ENCODE assay signal across 13 cellular contexts in the genomic region with DNA sequence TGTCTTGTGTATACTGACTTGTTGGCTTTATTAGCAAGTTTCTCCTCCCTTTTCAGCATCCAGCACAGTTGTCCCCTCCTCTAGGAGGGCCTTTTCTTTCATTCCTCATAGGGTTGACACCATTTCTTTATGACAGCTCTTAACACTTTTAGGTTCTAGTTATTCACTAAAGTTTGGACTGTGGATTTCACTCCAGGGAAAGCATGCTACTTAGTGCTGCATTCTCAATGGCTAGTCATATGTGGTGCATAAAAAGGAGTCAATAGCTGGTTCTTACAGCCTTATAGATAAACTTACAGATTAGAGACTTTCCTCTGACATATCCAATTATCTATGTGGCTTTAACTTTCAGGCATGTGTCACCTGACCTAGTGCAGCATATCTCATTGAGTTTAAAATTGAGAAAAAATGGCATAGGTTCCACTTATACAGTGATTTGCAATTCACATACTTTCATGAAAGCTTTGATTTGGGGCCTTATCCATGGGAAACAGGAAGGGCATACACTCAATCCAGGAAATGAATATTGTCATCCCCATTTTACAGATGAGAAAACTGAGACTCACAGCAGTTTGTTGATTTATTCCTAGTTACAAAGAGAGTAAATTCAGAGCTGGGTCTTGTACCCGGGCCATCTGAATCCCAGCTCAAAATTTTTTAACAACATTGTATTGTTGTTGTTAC.
DNase-seq lines count a peak whose midpoint lies in the region; ATAC-seq, FAIRE-seq and TF ChIP-seq lines count a peak whose summit lies in the region.
"Had no signal": no experiment of that assay in that cellular context is flagged by ENCODE, and none has a peak within 500 bp of the region (broad histone marks: within the 10 kb centered on the region; RNA-seq: fewer than 3 reads in every experiment).

No MANE protein-coding gene starts in this region.

- no peaks in the 10 kb centered on the region for H3K36me3 Mint-ChIP-seq in CD4-positive, alpha-beta memory T cell
- H3K36me3 Mint-ChIP-seq in stimulated activated memory B cell treated with anti-CD40 and anti-IgM and Interleukin-4, amounts not matched to agents 10 μg/mL and 1 μg/mL and 100 μg/mL, for 72 hours = peaks cover 7% of the 10 kb centered on the region

- no peak for TF ChIP-seq POLR2A in K562 (conservative IDR thresholded peaks at IDR 0.05)
- TF ChIP-seq POLR2A in uterus (IDR thresholded peaks at IDR 0.05) = no peak

- in situ Hi-C loops in K562 (cut with MboI) = no loop called here

- H3K4me3 Mint-ChIP-seq in CD4-positive, alpha-beta memory T cell = peak overlapping the region in 6 of 8 donors; percentile 12 to 55 (median 32)
- no peak overlapping the region for H3K4me3 Mint-ChIP-seq in stimulated activated memory B cell treated with anti-CD40 and anti-IgM and Interleukin-4, amounts not matched to agents 10 μg/mL and 1 μg/mL and 100 μg/mL, for 72 hours

- BruUV-seq in OCI-LY7 (replicated peaks; lab: Mats Ljungman, UMichigan) (no TSS peak), K562 (replicated peaks; lab: Mats Ljungman, UMichigan) (no TSS peak)

- H3K27ac ChIP-seq in CD4-positive, alpha-beta memory T cell (ENCODE audit: low read depth, low read length) = no peak overlapping the region
- H3K27ac ChIP-seq in OCI-LY7 (ENCODE audit: low read depth, low read length, poor library complexity, severe bottlenecking) = peak overlapping the region; percentile 98
- no peak overlapping the region for H3K27ac ChIP-seq in K562 (ENCODE audit: extremely low read depth, low read depth, low read length)
- H3K27ac ChIP-seq in uterus = no peak overlapping the region
- H3K27ac ChIP-seq: SJSA1 had no signal

- no peak for FAIRE-seq in K562 (lab: Jason Lieb, UNC)
- FAIRE-seq: H54 had no signal

- no peak for TF ChIP-seq EP300 in K562 (IDR thresholded peaks at IDR 0.05; ENCODE audit: low read length)

- H3K9ac ChIP-seq in K562 (ENCODE audit: insufficient read depth in 1 of 2, low read depth in 2 of 2, low read length in 2 of 2) = no peak overlapping the region

- H3K79me2 ChIP-seq in OCI-LY7 (ENCODE audit: insufficient read depth, low read depth, low read length) (no peaks in the 10 kb centered on the region), K562 (ENCODE audit: control insufficient read depth, insufficient read depth, low read length) (no peaks in the 10 kb centered on the region)

- TF ChIP-seq RAD21 in K562 (CRISPR knock-in tag; conservative IDR thresholded peaks at IDR 0.05 in 1 of 2, IDR thresholded peaks at IDR 0.05 in 1 of 2) = no peak

- TF ChIP-seq CTCF in OCI-LY7 (conservative IDR thresholded peaks at IDR 0.05; ENCODE audit: low read length) = no peak
- TF ChIP-seq CTCF in K562 (IDR thresholded peaks at IDR 0.05 in 2 of 3, conservative IDR thresholded peaks at IDR 0.05 in 1 of 3; ENCODE audit: insufficient read depth in 2 of 3, low read depth in 1 of 3, low read length in 3 of 3) = no peak
- TF ChIP-seq CTCF in uterus (IDR thresholded peaks at IDR 0.05) = no peak

- H3K9me3 ChIP-seq in CD4-positive, alpha-beta memory T cell (ENCODE audit: control insufficient read depth in 1 of 2, low read length in 2 of 2) = no peaks in the 10 kb centered on the region
- H3K9me3 ChIP-seq in OCI-LY7 (ENCODE audit: low read length) (peaks cover 17% of the 10 kb centered on the region; the same call in 1 of the 2 replicates), K562 (replicated peaks; ENCODE audit: control insufficient read depth, insufficient read depth, low read depth, low read length) (no peaks in the 10 kb centered on the region), uterus (no peaks in the 10 kb centered on the region)
- H3K9me3 ChIP-seq: SJSA1 had no signal

- H2AFZ ChIP-seq in OCI-LY7 (ENCODE audit: low read length) (peak overlapping the region; percentile 59), K562 (ENCODE audit: low read depth, low read length) (peak overlapping the region; percentile 4; the same call in 1 of the 2 replicates)

- CTCF ChIA-PET in CD4-positive, alpha-beta memory T cell (lab: Charles Lee; ENCODE audit: partially characterized antibody) = interaction anchor here (0.8 to 2.8 kb wide), 4 partner anchors 9 to 50 kb away, joined by 3 to 10 read pairs (median 3); no protein-coding TSS in a partner anchor
- CTCF ChIA-PET in OCI-LY7 (lab: Charles Lee; ENCODE audit: unreplicated experiment) (interaction anchor here (6.9 kb wide), 1 partner anchor 10 kb away, joined by 94 read pairs; no protein-coding TSS in a partner anchor), K562 (lab: Yijun Ruan, JAX; ENCODE audit: low intra/inter-chr PET ratio) (no interaction called here)

- H3K9me2 ChIP-seq in OCI-LY7 (ENCODE audit: insufficient read depth, low read length) = no peaks in the 10 kb centered on the region

- intact Hi-C loops in CD4-positive, alpha-beta memory T cell (cut with micrococcal nuclease) = loop anchor here (5.0 kb wide), 1 partner anchor 174 kb away; no protein-coding TSS in a partner anchor
- intact Hi-C loops in OCI-LY7 (cut with micrococcal nuclease; ENCODE audit: unreplicated experiment) = no loop called here
- intact Hi-C loops in K562 (cut with micrococcal nuclease) = no loop called here
- intact Hi-C loops in uterus (cut with DNase I; ENCODE audit: low total_unique reads) = no loop called here

- no peaks in the 10 kb centered on the region for H3K36me3 ChIP-seq in CD4-positive, alpha-beta memory T cell (ENCODE audit: insufficient read depth, low read length)
- H3K36me3 ChIP-seq in OCI-LY7 (ENCODE audit: insufficient read depth, low read length) = no peaks in the 10 kb centered on the region; the same call in 1 of the 2 replicates
- H3K36me3 ChIP-seq in K562 (ENCODE audit: control insufficient read depth, insufficient read depth, low read length) = no peaks in the 10 kb centered on the region
- no peaks in the 10 kb centered on the region for H3K36me3 ChIP-seq in uterus
- H3K36me3 ChIP-seq: SJSA1 had no signal

- H3K27ac Mint-ChIP-seq in CD4-positive, alpha-beta memory T cell = peak overlapping the region in 3 of 7 donors; percentile 7 to 62 (median 37)
- peak overlapping the region; percentile 7 for H3K27ac Mint-ChIP-seq in stimulated activated memory B cell treated with anti-CD40 and anti-IgM and Interleukin-4, amounts not matched to agents 10 μg/mL and 1 μg/mL and 100 μg/mL, for 72 hours

- peaks cover 0 to 16% (median 0%) of the 10 kb centered on the region in 8 donors for H3K9me3 Mint-ChIP-seq in CD4-positive, alpha-beta memory T cell
- peaks cover 14% of the 10 kb centered on the region for H3K9me3 Mint-ChIP-seq in stimulated activated memory B cell treated with anti-CD40 and anti-IgM and Interleukin-4, amounts not matched to agents 10 μg/mL and 1 μg/mL and 100 μg/mL, for 72 hours

- DNase-seq in CD4-positive, alpha-beta memory T cell = no peak
- DNase-seq in OCI-LY7 (ENCODE audit: low spot score) (no peak), K562 (ENCODE audit: extremely low read depth in 1 of 4, low spot score in 3 of 4) (no peak), uterus (no peak), T-helper 1 cell (no peak)
- DNase-seq: AML-193; CD8-positive, alpha-beta memory T cell; NCI-H1436; NCI-H1930 had no signal

- peaks cover 19 to 40% (median 27%) of the 10 kb centered on the region in 4 donors for H3K4me1 Mint-ChIP-seq in CD4-positive, alpha-beta memory T cell
- H3K4me1 Mint-ChIP-seq in stimulated activated memory B cell treated with anti-CD40 and anti-IgM and Interleukin-4, amounts not matched to agents 10 μg/mL and 1 μg/mL and 100 μg/mL, for 72 hours = peaks cover 65% of the 10 kb centered on the region

- peaks cover 2 to 7% of the 10 kb centered on the region in 2 donors for H3K27me3 Mint-ChIP-seq in CD4-positive, alpha-beta memory T cell
- H3K27me3 Mint-ChIP-seq in stimulated activated memory B cell treated with anti-CD40 and anti-IgM and Interleukin-4, amounts not matched to agents 10 μg/mL and 1 μg/mL and 100 μg/mL, for 72 hours = no peaks in the 10 kb centered on the region

- no peak for ATAC-seq in K562
- no peak for ATAC-seq in stimulated activated memory B cell treated with anti-CD40 and anti-IgM and Interleukin-4, amounts not matched to agents 10 μg/mL and 1 μg/mL and 100 μg/mL, for 72 hours
- no peak for ATAC-seq in GM21528 (IDR thresholded peaks at IDR 0.05; ENCODE audit: low FRiP score, unreplicated experiment)

- POLR2A ChIA-PET in CD4-positive, alpha-beta memory T cell (lab: Charles Lee; ENCODE audit: partially characterized antibody) = interaction anchor here (0.6 to 2.4 kb wide), 10 partner anchors 9 to 680 kb away, joined by 3 to 16 read pairs (median 3); a partner anchor contains a TSS
- POLR2A ChIA-PET in OCI-LY7 (lab: Charles Lee) = interaction anchor here (1.2 to 10.1 kb wide), 6 partner anchors 9 to 203 kb away, joined by 4 to 256 read pairs (median 7); no protein-coding TSS in a partner anchor
- POLR2A ChIA-PET in K562 (lab: Yijun Ruan, JAX) = interaction anchor here (0.6 to 1.3 kb wide), 2 partner anchors 29 to 452 kb away, joined by 3 to 5 read pairs; no protein-coding TSS in a partner anchor

- 45% methylated on average over 1 of the region's 1 CpG for WGBS in K562 (ENCODE audit: insufficient coverage, low coverage, missing lambda C conversion rate)

- no peaks in the 10 kb centered on the region for H4K20me1 ChIP-seq in OCI-LY7 (ENCODE audit: insufficient read depth, low read length)
- H4K20me1 ChIP-seq in K562 (replicated peaks; ENCODE audit: control insufficient read depth, insufficient read depth, low read length) = no peaks in the 10 kb centered on the region

- no peak overlapping the region for H3K4me3 ChIP-seq in CD4-positive, alpha-beta memory T cell (ENCODE audit: low read length in 2 of 2)
- H3K4me3 ChIP-seq in OCI-LY7 (ENCODE audit: low read depth, low read length, poor library complexity, severe bottlenecking) = no peak overlapping the region
- no peak overlapping the region for H3K4me3 ChIP-seq in K562
- no peak overlapping the region for H3K4me3 ChIP-seq in uterus
- H3K4me3 ChIP-seq: SJSA1 had no signal

- no peaks in the 10 kb centered on the region for H3K27me3 ChIP-seq in CD4-positive, alpha-beta memory T cell (ENCODE audit: insufficient read depth, low read length)
- no peaks in the 10 kb centered on the region for H3K27me3 ChIP-seq in K562 (ENCODE audit: control insufficient read depth in 2 of 2, insufficient read depth in 2 of 2, low read length in 2 of 2)
- H3K27me3 ChIP-seq in uterus = no peaks in the 10 kb centered on the region
- H3K27me3 ChIP-seq: SJSA1 had no signal

- H3K4me2 ChIP-seq in OCI-LY7 (ENCODE audit: low read length) (peak overlapping the region; percentile 60; the same call in 1 of the 2 replicates), K562 (ENCODE audit: insufficient read depth, low read length) (no peak overlapping the region)

- no peaks in the 10 kb centered on the region for H3K9me1 ChIP-seq in K562 (ENCODE audit: control insufficient read depth, insufficient read depth, low read length)

- peaks cover 26% of the 10 kb centered on the region for H3K4me1 ChIP-seq in CD4-positive, alpha-beta memory T cell (ENCODE audit: insufficient read depth, low read length)
- H3K4me1 ChIP-seq in OCI-LY7 (ENCODE audit: insufficient read depth, low read length, poor library complexity, severe bottlenecking) (peaks cover 64% of the 10 kb centered on the region), K562 (replicated peaks in 1 of 2; ENCODE audit: control insufficient read depth in 2 of 2, insufficient read depth in 2 of 2, low read length in 2 of 2) (peaks cover 0 to 8% of the 10 kb centered on the region in 2 experiments; a peak in 1 of 5 replicates), uterus (no peaks in the 10 kb centered on the region)
